In the genomic region with DNA sequence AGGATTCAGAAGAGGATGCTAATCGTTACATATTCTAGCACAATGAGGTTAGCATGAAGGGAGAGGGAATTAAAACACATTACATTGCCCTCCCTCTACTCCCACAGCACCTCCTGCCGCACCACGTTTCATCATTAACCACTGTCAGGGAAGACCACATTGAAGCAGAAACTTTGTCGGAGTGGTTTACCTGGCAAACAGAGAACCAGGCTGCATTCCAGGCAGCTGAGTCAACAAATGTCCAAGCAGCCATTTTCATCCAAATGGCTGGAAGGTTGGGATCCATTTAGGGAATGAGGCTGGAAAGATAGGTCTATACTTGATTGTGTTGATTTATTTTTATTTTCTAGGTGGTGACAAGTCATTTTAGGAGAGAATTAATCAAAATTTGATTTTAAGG, we compare ENCODE assay signal across 29 cellular contexts.
DNase-seq lines count a peak whose midpoint lies in the region; TF ChIP-seq lines count a peak whose summit lies in the region.
"Had no signal": no experiment of that assay in that cellular context is flagged by ENCODE, and none has a peak within 500 bp of the region (broad histone marks: within the 10 kb centered on the region; RNA-seq: fewer than 3 reads in every experiment).

No MANE protein-coding gene starts in this region.

- H2BK120ac ChIP-seq in mesendoderm (ENCODE audit: low read depth, low read length) = no peak overlapping the region

- H2AK5ac ChIP-seq in mesendoderm (ENCODE audit: low read length) = no peak overlapping the region

- H3K79me1 ChIP-seq in mesendoderm (ENCODE audit: low read length) = no peaks in the 10 kb centered on the region

- peaks cover 13% of the 10 kb centered on the region for H3K36me3 Mint-ChIP-seq in osteocyte (ENCODE audit: unreplicated experiment)
- no peaks in the 10 kb centered on the region for H3K36me3 Mint-ChIP-seq in progenitor cell of endocrine pancreas (ENCODE audit: insufficient read depth)
- H3K36me3 Mint-ChIP-seq: naive thymus-derived CD4-positive, alpha-beta T cell had no signal

- H3K27me3 ChIP-seq in mesendoderm (ENCODE audit: insufficient read depth, low read length, poor library complexity) = no peaks in the 10 kb centered on the region
- H3K27me3 ChIP-seq: cardiac muscle cell, thyroid gland had no signal

- no peak overlapping the region for H2BK5ac ChIP-seq in mesendoderm (ENCODE audit: low read length)

- H3K4me1 Mint-ChIP-seq in osteocyte (ENCODE audit: unreplicated experiment) (no peaks in the 10 kb centered on the region), progenitor cell of endocrine pancreas (ENCODE audit: low read depth) (no peaks in the 10 kb centered on the region)
- H3K4me1 Mint-ChIP-seq: naive thymus-derived CD4-positive, alpha-beta T cell had no signal

- H3K79me2 ChIP-seq in mesendoderm (ENCODE audit: control insufficient read depth, insufficient read depth, low read length) = no peaks in the 10 kb centered on the region

- no peak overlapping the region for H3K56ac ChIP-seq in mesendoderm (ENCODE audit: low read length)

- WGBS in mesendoderm (ENCODE audit: extremely low coverage, insufficient coverage, low lambda C conversion rate) = no CpG with 5 or more reads among the region's 4 CpGs

- no peak overlapping the region for H2BK15ac ChIP-seq in mesendoderm (replicated peaks; ENCODE audit: low read depth)

- H3K27me3 Mint-ChIP-seq in osteocyte (ENCODE audit: unreplicated experiment) (no peaks in the 10 kb centered on the region), progenitor cell of endocrine pancreas (no peaks in the 10 kb centered on the region)

- H3K27ac ChIP-seq in mesendoderm (ENCODE audit: low read depth, low read length) = no peak overlapping the region
- H3K27ac ChIP-seq: 22Rv1, cardiac muscle cell, HL-60, thyroid gland had no signal

- no peak overlapping the region for H3K18ac ChIP-seq in mesendoderm (ENCODE audit: low read length)

- H3K36me3 ChIP-seq in mesendoderm (ENCODE audit: control insufficient read depth, insufficient read depth, low read length) = no peaks in the 10 kb centered on the region
- H3K36me3 ChIP-seq: cardiac muscle cell, thyroid gland had no signal

- TF ChIP-seq CTCF in osteocyte (IDR thresholded peaks at IDR 0.05) (no peak), progenitor cell of endocrine pancreas (IDR thresholded peaks at IDR 0.05; ENCODE audit: unreplicated experiment) (no peak)

- H3K4ac ChIP-seq in mesendoderm (ENCODE audit: low read depth, low read length) = no peak overlapping the region

- H3K27ac Mint-ChIP-seq in osteocyte (ENCODE audit: unreplicated experiment) = no peak overlapping the region
- no peak overlapping the region for H3K27ac Mint-ChIP-seq in progenitor cell of endocrine pancreas
- H3K27ac Mint-ChIP-seq: naive thymus-derived CD4-positive, alpha-beta T cell had no signal

- no peak overlapping the region for H3K9ac ChIP-seq in mesendoderm (ENCODE audit: low read length)

- no peak overlapping the region for H4K5ac ChIP-seq in mesendoderm (ENCODE audit: low read length)

- H3K4me3 Mint-ChIP-seq in osteocyte (ENCODE audit: unreplicated experiment) (no peak overlapping the region), progenitor cell of endocrine pancreas (ENCODE audit: low read depth) (no peak overlapping the region)
- H3K4me3 Mint-ChIP-seq: naive thymus-derived CD4-positive, alpha-beta T cell had no signal

- H3K4me1 ChIP-seq in mesendoderm (ENCODE audit: control insufficient read depth, low read depth, low read length) = no peaks in the 10 kb centered on the region
- H3K4me1 ChIP-seq: thyroid gland had no signal

- DNase-seq in DMS153 (lab: John Stamatoyannopoulos, UW) = peak; percentile 76
- no peak for DNase-seq in DMS153 treated with DMSO at 0.1 percent for 48 hours (lab: John Stamatoyannopoulos, UW; ENCODE audit: unreplicated experiment)
- peak; percentile 82 for DNase-seq in NCI-H2029 (lab: John Stamatoyannopoulos, UW)
- DNase-seq in SHP77 (lab: John Stamatoyannopoulos, UW) = peak; percentile 50 to 78
- DNase-seq in mesendoderm = peak; percentile 31
- DNase-seq in osteocyte (ENCODE audit: extremely low spot score, unreplicated experiment) = no peak
- DNase-seq in NCI-H526 (lab: John Stamatoyannopoulos, UW) = no peak
- DNase-seq in progenitor cell of endocrine pancreas (ENCODE audit: low spot score, unreplicated experiment) = no peak
- DNase-seq: activated CD4-positive, CD25-positive, alpha-beta regulatory T cell treated with anti-CD3 and anti-CD28 coated beads, Interleukin-2, amount 50 U/mL, for 72 hours; activated naive CD4-positive, alpha-beta T cell; activated T-cell treated with anti-CD3 and anti-CD28 coated beads, Interleukin-2, amount 50 U/mL, for 1 hour; dermis blood vessel endothelial cell; EL; glutamatergic neuron; left cardiac atrium; mesenchymal stem cell; naive thymus-derived CD4-positive, alpha-beta T cell; NCI-H1436 treated with DMSO at 0.1 percent for 48 hours; NCI-H526 treated with DMSO at 0.1 percent for 48 hours; occipital lobe; OCI-M1; retina; stimulated activated CD4-positive, alpha-beta T cell treated with anti-CD3 and anti-CD28 coated beads, Interleukin-2, amount 100 ng/mL, for 48 hours; stimulated activated naive CD8-positive, alpha-beta T cell treated with anti-CD3 and anti-CD28 coated beads, Interleukin-15, Interleukin-2, amounts not matched to agents 100 U/mL and 50 U/mL, for 24 hours; SW 1271; thyroid gland had no signal

- H3K4me2 ChIP-seq in mesendoderm (ENCODE audit: low read length) = no peak overlapping the region

- H4K8ac ChIP-seq in mesendoderm (ENCODE audit: low read depth, low read length) = no peak overlapping the region

- H3K23ac ChIP-seq in mesendoderm (ENCODE audit: low read length) = no peak overlapping the region

- H3K4me3 ChIP-seq in mesendoderm (ENCODE audit: low read length) = no peak overlapping the region
- H3K4me3 ChIP-seq: cardiac muscle cell, thyroid gland had no signal

- no peaks in the 10 kb centered on the region for H3K9me3 Mint-ChIP-seq in osteocyte (ENCODE audit: unreplicated experiment)
- no peaks in the 10 kb centered on the region for H3K9me3 Mint-ChIP-seq in progenitor cell of endocrine pancreas (ENCODE audit: low read depth)
- H3K9me3 Mint-ChIP-seq: naive thymus-derived CD4-positive, alpha-beta T cell had no signal

Comparison
In these comparisons a context has a peak if more than half of its experiments do, and no peak if none do; other contexts are left out.
1. DNase-seq: peak in DMS153 (single experiment), NCI-H2029 (single experiment), SHP77 (2 of 2) and mesendoderm (single experiment); none in DMS153 treated with DMSO at 0.1 percent for 48 hours (single experiment), osteocyte (single experiment), NCI-H526 (0 of 2) and progenitor cell of endocrine pancreas (single experiment).